ENCODE assay signal across 15 cellular contexts in genomic region chr3:136114421-136114820, GRCh38.
"Had no signal": no experiment of that assay in that cellular context is flagged by ENCODE, and none has a peak within 500 bp of the region (broad histone marks: within the 10 kb centered on the region; RNA-seq: fewer than 3 reads in every experiment).

No MANE protein-coding gene starts in this region.

- H3K4me3 Mint-ChIP-seq: nephron, T-helper 17 cell had no signal

- H3K27me3 ChIP-seq: adrenal gland, esophagus squamous epithelium, sigmoid colon, upper lobe of left lung had no signal

- ATAC-seq: T-helper 17 cell had no signal

- H3K4me3 ChIP-seq: adrenal gland, esophagus squamous epithelium, sigmoid colon, upper lobe of left lung had no signal

- H3K4me1 Mint-ChIP-seq: nephron had no signal

- H3K4me1 ChIP-seq: adrenal gland, esophagus squamous epithelium, sigmoid colon had no signal

- H3K27ac Mint-ChIP-seq: nephron, T-helper 17 cell had no signal

- DNase-seq: activated CD4-positive, CD25-positive, alpha-beta regulatory T cell; activated naive CD4-positive, alpha-beta T cell treated with anti-CD3 and anti-CD28 coated beads, Interleukin-2, amount 50 U/mL, for 16 hours; activated T-cell treated with anti-CD3 and anti-CD28 coated beads, Interleukin-2, amount 50 U/mL, for 1 hour; adrenal gland; esophagus squamous epithelium; foreskin melanocyte; head of caudate nucleus; mesendoderm; sigmoid colon; stimulated activated CD4-positive, alpha-beta T cell treated with anti-CD3 and anti-CD28 coated beads, Interleukin-12 subunit alpha, Interleukin-12 subunit beta, amount 100 ng/mL, for 4 hours; stimulated activated CD4-positive, alpha-beta T cell treated with anti-CD3 and anti-CD28 coated beads, Interleukin-2, amount 100 ng/mL, for 48 hours; stimulated activated naive CD4-positive, alpha-beta T cell treated with Interleukin-2 at 50 U/mL for 16 hours; T-helper 17 cell had no signal

- H3K27ac ChIP-seq: adrenal gland, esophagus squamous epithelium, sigmoid colon, upper lobe of left lung had no signal

- H3K27me3 Mint-ChIP-seq: T-helper 17 cell had no signal

- H3K36me3 ChIP-seq: adrenal gland, upper lobe of left lung had no signal

- H3K9me3 ChIP-seq: adrenal gland, esophagus squamous epithelium, sigmoid colon, upper lobe of left lung had no signal
